1 cellular context compared by ENCODE assay signal in the genomic region with DNA sequence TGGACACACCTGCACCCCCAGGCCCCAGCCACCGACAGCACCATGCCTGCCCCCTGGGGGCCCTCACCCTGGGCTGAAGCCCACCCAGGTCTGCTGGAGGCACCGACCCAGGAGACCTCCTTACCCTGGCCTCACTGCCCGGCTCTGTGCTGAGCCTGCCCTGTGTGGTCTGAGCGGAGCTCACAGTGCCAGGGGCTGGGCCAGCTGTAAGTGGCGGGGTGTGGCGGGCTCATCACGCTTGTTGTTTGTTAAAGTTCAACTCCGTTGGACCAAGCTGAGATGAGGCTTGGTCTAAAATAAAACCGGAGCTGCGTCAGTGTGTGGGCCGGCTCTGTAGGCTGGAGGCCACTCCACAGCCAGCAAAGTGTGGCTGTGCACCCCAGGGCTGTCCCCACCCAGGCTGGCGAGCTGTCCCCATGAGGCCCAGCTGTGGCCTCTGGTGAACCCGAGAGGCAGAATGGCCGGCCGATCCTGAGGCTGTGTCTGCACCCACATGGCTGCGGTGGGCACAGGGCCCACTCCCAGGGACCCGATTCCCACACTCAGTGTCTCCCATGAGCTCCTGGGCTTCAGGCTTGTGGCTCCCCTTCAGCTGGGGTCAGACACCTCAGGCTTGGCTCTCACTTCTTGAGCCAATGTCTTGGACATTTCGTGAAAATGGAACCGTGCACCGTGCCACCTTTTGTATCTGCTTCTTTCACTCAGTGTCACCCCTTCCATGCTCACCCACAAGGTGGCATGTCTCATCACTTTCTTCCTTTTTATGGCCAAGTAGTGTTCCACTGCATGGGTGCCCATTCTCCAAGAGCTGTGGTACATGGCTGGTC.
TF ChIP-seq lines count a peak whose summit lies in the region.

No MANE protein-coding gene starts in this region.

TF ChIP-seq in GM23338, 12 proteins besides CTCF, POLR2A, EP300 and RAD21 (continued from another document):
- TF ChIP-seq, protein P1, sequence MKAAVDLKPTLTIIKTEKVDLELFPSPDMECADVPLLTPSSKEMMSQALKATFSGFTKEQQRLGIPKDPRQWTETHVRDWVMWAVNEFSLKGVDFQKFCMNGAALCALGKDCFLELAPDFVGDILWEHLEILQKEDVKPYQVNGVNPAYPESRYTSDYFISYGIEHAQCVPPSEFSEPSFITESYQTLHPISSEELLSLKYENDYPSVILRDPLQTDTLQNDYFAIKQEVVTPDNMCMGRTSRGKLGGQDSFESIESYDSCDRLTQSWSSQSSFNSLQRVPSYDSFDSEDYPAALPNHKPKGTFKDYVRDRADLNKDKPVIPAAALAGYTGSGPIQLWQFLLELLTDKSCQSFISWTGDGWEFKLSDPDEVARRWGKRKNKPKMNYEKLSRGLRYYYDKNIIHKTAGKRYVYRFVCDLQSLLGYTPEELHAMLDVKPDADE (IDR thresholded peaks at IDR 0.05), result no peak
